1 cellular context compared by ENCODE assay signal in the genomic region with DNA sequence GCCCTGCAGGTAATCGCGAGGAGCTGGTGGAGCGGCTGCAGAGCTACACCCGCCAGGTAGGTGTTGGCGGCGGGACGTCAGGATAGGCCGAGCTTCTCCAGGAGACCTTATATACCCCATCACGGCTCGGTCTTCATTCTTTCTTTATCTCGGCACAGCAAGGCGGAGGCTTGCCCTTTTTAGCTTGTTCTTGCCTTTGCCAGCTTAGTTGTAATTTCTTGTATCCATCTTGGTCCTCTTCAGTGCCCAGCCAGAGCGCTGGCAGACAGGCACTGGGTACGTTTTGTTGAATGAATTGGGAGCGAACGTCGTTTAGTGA.
TF ChIP-seq lines count a peak whose summit lies in the region.

No MANE protein-coding gene starts in this region.

TF ChIP-seq in GM12878, 131 proteins besides CTCF, POLR2A, EP300 and RAD21:
- TF ChIP-seq, protein P1, sequence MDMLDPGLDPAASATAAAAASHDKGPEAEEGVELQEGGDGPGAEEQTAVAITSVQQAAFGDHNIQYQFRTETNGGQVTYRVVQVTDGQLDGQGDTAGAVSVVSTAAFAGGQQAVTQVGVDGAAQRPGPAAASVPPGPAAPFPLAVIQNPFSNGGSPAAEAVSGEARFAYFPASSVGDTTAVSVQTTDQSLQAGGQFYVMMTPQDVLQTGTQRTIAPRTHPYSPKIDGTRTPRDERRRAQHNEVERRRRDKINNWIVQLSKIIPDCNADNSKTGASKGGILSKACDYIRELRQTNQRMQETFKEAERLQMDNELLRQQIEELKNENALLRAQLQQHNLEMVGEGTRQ (IDR thresholded peaks at IDR 0.05; ENCODE audit: borderline replicate concordance, low read depth, low read length), result no peak
- TF ChIP-seq MTA2 (IDR thresholded peaks at IDR 0.05; ENCODE audit: low read depth), result no peak
- no peak for TF ChIP-seq SMC3 (IDR thresholded peaks at IDR 0.05; ENCODE audit: borderline replicate concordance, low read length)
- TF ChIP-seq, protein P2, sequence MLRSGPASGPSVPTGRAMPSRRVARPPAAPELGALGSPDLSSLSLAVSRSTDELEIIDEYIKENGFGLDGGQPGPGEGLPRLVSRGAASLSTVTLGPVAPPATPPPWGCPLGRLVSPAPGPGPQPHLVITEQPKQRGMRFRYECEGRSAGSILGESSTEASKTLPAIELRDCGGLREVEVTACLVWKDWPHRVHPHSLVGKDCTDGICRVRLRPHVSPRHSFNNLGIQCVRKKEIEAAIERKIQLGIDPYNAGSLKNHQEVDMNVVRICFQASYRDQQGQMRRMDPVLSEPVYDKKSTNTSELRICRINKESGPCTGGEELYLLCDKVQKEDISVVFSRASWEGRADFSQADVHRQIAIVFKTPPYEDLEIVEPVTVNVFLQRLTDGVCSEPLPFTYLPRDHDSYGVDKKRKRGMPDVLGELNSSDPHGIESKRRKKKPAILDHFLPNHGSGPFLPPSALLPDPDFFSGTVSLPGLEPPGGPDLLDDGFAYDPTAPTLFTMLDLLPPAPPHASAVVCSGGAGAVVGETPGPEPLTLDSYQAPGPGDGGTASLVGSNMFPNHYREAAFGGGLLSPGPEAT (IDR thresholded peaks at IDR 0.05; ENCODE audit: low read depth), result peak; percentile 35; the same call in 1 of the 2 replicates
